Comparison of ENCODE assay signal across 14 cellular contexts in the genomic region with DNA sequence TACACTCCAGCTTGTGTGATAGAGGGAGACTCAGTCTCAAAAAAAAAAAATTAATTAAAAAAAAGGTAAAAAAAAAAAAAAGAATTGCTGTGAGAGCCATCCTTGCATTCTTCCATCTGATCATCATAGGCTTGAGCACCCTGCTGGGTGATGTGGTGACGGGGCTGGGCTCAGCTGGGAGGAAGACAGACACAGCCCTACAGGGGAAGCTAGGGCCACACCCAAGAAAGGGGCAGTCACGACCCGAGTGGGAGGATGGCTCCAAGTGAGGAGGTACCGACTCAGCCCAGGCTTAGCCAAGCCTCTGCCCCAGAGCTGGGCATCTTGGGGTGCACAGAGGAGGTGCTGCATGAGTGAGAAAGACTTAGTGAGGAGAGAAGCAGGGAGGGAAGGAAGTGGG.
DNase-seq lines count a peak whose midpoint lies in the region; ATAC-seq and TF ChIP-seq lines count a peak whose summit lies in the region.
"Had no signal": no experiment of that assay in that cellular context is flagged by ENCODE, and none has a peak within 500 bp of the region (broad histone marks: within the 10 kb centered on the region; RNA-seq: fewer than 3 reads in every experiment).

No MANE protein-coding gene starts in this region.

- peak overlapping the region; percentile 61 for H3K27ac Mint-ChIP-seq in chondrocyte (ENCODE audit: unreplicated experiment)
- H3K27ac Mint-ChIP-seq in osteocyte (ENCODE audit: unreplicated experiment): peak overlapping the region; percentile 35
- H3K27ac Mint-ChIP-seq: HFFc6 had no signal

- H3K79me2 ChIP-seq in MM.1S (ENCODE audit: low read length): peaks cover 66% of the 10 kb centered on the region

- H3K9me3 Mint-ChIP-seq in chondrocyte (ENCODE audit: low read depth) (peaks cover 3% of the 10 kb centered on the region), osteocyte (ENCODE audit: unreplicated experiment) (peaks cover 3% of the 10 kb centered on the region)
- H3K9me3 Mint-ChIP-seq: CD4-positive, CD25-positive, alpha-beta regulatory T cell had no signal

- no peak for TF ChIP-seq CTCF in MM.1S (IDR thresholded peaks at IDR 0.05; ENCODE audit: low read length)
- no peak for TF ChIP-seq CTCF in chondrocyte (IDR thresholded peaks at IDR 0.05)
- no peak for TF ChIP-seq CTCF in osteocyte (IDR thresholded peaks at IDR 0.05)

- no peak overlapping the region for H3K4me3 Mint-ChIP-seq in chondrocyte (ENCODE audit: unreplicated experiment)
- H3K4me3 Mint-ChIP-seq in osteocyte (ENCODE audit: unreplicated experiment): no peak overlapping the region
- H3K4me3 Mint-ChIP-seq: CD4-positive, CD25-positive, alpha-beta regulatory T cell; HFFc6 had no signal

- H3K36me3 ChIP-seq in BLaER1 treated with 17β-estradiol and CSF1 and Interleukin-3, amounts not matched to agents 10 nM and 100 nM: peaks cover 0 to 27% (median 14%) of the 10 kb centered on the region in 11 experiments; a peak in 16 of 22 replicates
- H3K36me3 ChIP-seq in MM.1S (replicated peaks; ENCODE audit: insufficient read depth, low read length): no peaks in the 10 kb centered on the region

- DNase-seq in MM.1S (peak; percentile 7), chondrocyte (ENCODE audit: low spot score) (no peak), osteocyte (ENCODE audit: extremely low spot score, unreplicated experiment) (no peak), activated gamma-delta T cell treated with Interleukin-2 at 50 U/mL for 16 hours (no peak), NAMALWA (ENCODE audit: low spot score) (no peak)
- DNase-seq: Calu3; CD4-positive, CD25-positive, alpha-beta regulatory T cell; DMS 273 treated with DMSO at 0.1 percent for 48 hours; HCEC 1CT; HFFc6; KBM-7 had no signal

- H3K4me1 ChIP-seq in BLaER1 treated with 17β-estradiol and CSF1 and Interleukin-3, amounts not matched to agents 10 nM and 100 nM: peaks cover 44 to 70% (median 53%) of the 10 kb centered on the region in 10 experiments
- H3K4me1 ChIP-seq in MM.1S (ENCODE audit: low read length): peaks cover 26% of the 10 kb centered on the region
- H3K4me1 ChIP-seq: A549 had no signal

- no peak overlapping the region for H2AFZ ChIP-seq in MM.1S (ENCODE audit: low read length)

- H3K27me3 Mint-ChIP-seq in chondrocyte (ENCODE audit: low read depth) (no peaks in the 10 kb centered on the region), osteocyte (ENCODE audit: unreplicated experiment) (no peaks in the 10 kb centered on the region)

- no peaks in the 10 kb centered on the region for H3K9me2 ChIP-seq in MM.1S (replicated peaks; ENCODE audit: insufficient read depth, low read length)

- peaks cover 18 to 32% (median 21%) of the 10 kb centered on the region in 11 experiments for H3K9me3 ChIP-seq in BLaER1 treated with 17β-estradiol and CSF1 and Interleukin-3, amounts not matched to agents 10 nM and 100 nM (replicated peaks in 1 of 11)
- H3K9me3 ChIP-seq in MM.1S (replicated peaks; ENCODE audit: insufficient read depth, low read length): no peaks in the 10 kb centered on the region
- H3K9me3 ChIP-seq: A549 had no signal

- no peak for ATAC-seq in HG03378 (IDR thresholded peaks at IDR 0.05; ENCODE audit: unreplicated experiment)
- ATAC-seq: A549 had no signal

- H3K4me1 Mint-ChIP-seq in chondrocyte (ENCODE audit: low read depth) (peaks cover 74% of the 10 kb centered on the region), osteocyte (ENCODE audit: unreplicated experiment) (peaks cover 76% of the 10 kb centered on the region)

- H3K36me3 Mint-ChIP-seq in chondrocyte (ENCODE audit: low read depth) (peaks cover 3% of the 10 kb centered on the region), osteocyte (ENCODE audit: unreplicated experiment) (peaks cover 7% of the 10 kb centered on the region)
- H3K36me3 Mint-ChIP-seq: CD4-positive, CD25-positive, alpha-beta regulatory T cell had no signal

- peak overlapping the region; percentile 37 to 92 (median 84) for H3K4me2 ChIP-seq in BLaER1 treated with 17β-estradiol and CSF1 and Interleukin-3, amounts not matched to agents 10 nM and 100 nM
- H3K4me2 ChIP-seq in MM.1S (ENCODE audit: low read depth, low read length): peak overlapping the region; percentile 61
- H3K4me2 ChIP-seq: A549 had no signal

- H3K4me3 ChIP-seq in BLaER1 treated with 17β-estradiol and CSF1 and Interleukin-3, amounts not matched to agents 10 nM and 100 nM: peak overlapping the region in 1 of 10 experiments; percentile 1; a peak in 4 of 20 replicates
- H3K4me3 ChIP-seq in MM.1S (ENCODE audit: low read length): no peak overlapping the region
- H3K4me3 ChIP-seq: A549 had no signal

- H3K27ac ChIP-seq in BLaER1 treated with 17β-estradiol and CSF1 and Interleukin-3, amounts not matched to agents 10 nM and 100 nM: peak overlapping the region in 8 of 11 experiments; percentile 37 to 88 (median 76); a peak in 16 of 22 replicates
- H3K27ac ChIP-seq in MM.1S (ENCODE audit: low read length): peak overlapping the region; percentile 85; the same call in 1 of the 2 replicates
- H3K27ac ChIP-seq: A549 had no signal

- H3K27me3 ChIP-seq in BLaER1 treated with 17β-estradiol and CSF1 and Interleukin-3, amounts not matched to agents 10 nM and 100 nM: no peaks in the 10 kb centered on the region
- H3K27me3 ChIP-seq in MM.1S (replicated peaks; ENCODE audit: insufficient read depth, low read length): no peaks in the 10 kb centered on the region

- peaks cover 34 to 96% (median 77%) of the 10 kb centered on the region in 11 experiments; a peak in 21 of 22 replicates for H4K20me1 ChIP-seq in BLaER1 treated with 17β-estradiol and CSF1 and Interleukin-3, amounts not matched to agents 10 nM and 100 nM
- H4K20me1 ChIP-seq in MM.1S (ENCODE audit: insufficient read depth, low read length): no peaks in the 10 kb centered on the region

- peak overlapping the region in 6 of 11 experiments; percentile 29 to 75 (median 68); a peak in 9 of 22 replicates for H3K9ac ChIP-seq in BLaER1 treated with 17β-estradiol and CSF1 and Interleukin-3, amounts not matched to agents 10 nM and 100 nM
- no peak overlapping the region for H3K9ac ChIP-seq in MM.1S (ENCODE audit: low read length)

- H3F3A ChIP-seq in MM.1S (ENCODE audit: insufficient read depth, low read length): peaks cover 18% of the 10 kb centered on the region
